Comparison of ENCODE assay signal across 8 cellular contexts in the genomic region with DNA sequence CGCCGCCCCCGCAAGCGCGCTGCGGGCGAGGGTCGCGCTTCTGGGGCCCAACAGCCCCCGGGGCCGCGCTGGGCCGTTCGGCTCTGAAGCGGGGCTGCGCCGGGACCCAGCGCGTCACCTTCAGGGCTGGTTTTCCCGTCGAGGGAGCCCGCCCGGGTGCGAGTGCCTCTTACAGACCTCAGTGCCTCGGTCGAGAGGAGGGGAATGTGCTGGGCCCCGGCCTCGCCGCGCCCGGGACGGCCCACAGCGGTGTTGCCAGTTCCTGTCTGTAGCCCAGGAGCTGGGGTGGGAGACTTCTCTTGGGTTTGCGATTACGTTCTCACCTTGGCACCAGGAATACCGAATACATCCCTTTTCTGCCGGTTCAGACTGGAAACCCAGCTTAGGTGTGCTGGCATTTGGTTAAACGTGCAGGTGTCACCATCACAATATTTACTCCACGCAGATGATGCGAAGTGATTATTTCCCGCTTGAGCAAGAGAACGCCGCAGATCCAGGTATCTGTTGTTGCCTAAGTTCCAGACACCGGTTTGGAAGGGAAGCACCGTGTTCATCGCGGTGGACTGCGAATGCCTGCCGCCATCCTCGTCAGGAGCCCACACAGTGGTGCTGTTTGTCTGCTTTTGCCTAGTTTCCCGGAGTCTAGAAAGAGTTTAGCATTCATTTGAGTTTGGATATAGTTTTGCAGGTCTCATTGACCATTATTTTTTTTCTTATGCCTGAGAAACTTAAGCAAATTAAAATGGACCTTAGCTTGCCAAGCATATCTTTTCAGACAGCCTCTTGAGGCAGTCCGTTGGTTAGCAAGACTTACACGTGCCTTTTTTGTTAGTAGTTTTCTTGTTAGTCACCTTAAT. TPM values are rescaled to one million over a fixed set of nuclear protein-coding genes. Genes with fewer than 3 reads are reported as not detected.
A peak's percentile ranks its signal among the peaks of the same experiment; 100 is the strongest.
DNase-seq lines count a peak whose midpoint lies in the region; ATAC-seq and TF ChIP-seq lines count a peak whose summit lies in the region.

No MANE protein-coding gene starts in this region.

- H3K36me3 ChIP-seq in endocrine pancreas (ENCODE audit: control insufficient read depth, insufficient read depth, low read length): no peaks in the 10 kb centered on the region

- peak; percentile 13; the same call in 1 of the 2 replicates for TF ChIP-seq RAD21 in Ishikawa (IDR thresholded peaks at IDR 0.05; ENCODE audit: low read depth)

- peak in 2 of 3 experiments; percentile 49 to 55 for DNase-seq in NCI-H1417 (lab: John Stamatoyannopoulos, UW)
- no peak for DNase-seq in NCI-H1417 treated with DMSO at 0.1 percent for 48 hours (lab: John Stamatoyannopoulos, UW)
- DNase-seq in activated CD4-positive, alpha-beta T cell treated with anti-CD3 and anti-CD28 coated beads, Interleukin-2, amount 50 U/mL, for 4 hours: peak; percentile 21 to 25
- peak; percentile 90 for DNase-seq in mesenteric fat pad (ENCODE audit: low spot score)
- DNase-seq in stimulated activated naive CD8-positive, alpha-beta T cell treated with anti-CD3 and anti-CD28 coated beads, Interleukin-15, amount 100 ng/mL, for 72 hours: peak; percentile 64
- no peak for DNase-seq in NCI-H774 (lab: John Stamatoyannopoulos, UW)

- H3K4me1 ChIP-seq in endocrine pancreas (ENCODE audit: control insufficient read depth, insufficient read depth, low read length): peaks cover 7% of the 10 kb centered on the region

- no peaks in the 10 kb centered on the region for H3K9me3 Mint-ChIP-seq in stimulated activated naive CD8-positive, alpha-beta T cell treated with anti-CD3 and anti-CD28 coated beads, Interleukin-15, amount 100 ng/mL, for 72 hours

- H3K27me3 ChIP-seq in endocrine pancreas (ENCODE audit: control insufficient read depth, insufficient read depth, low read length): no peaks in the 10 kb centered on the region

- TF ChIP-seq EP300 in Ishikawa (IDR thresholded peaks at IDR 0.05; ENCODE audit: borderline replicate concordance): no peak

- no peaks in the 10 kb centered on the region for H3K27me3 Mint-ChIP-seq in stimulated activated naive CD8-positive, alpha-beta T cell treated with anti-CD3 and anti-CD28 coated beads, Interleukin-15, amount 100 ng/mL, for 72 hours

- peak; percentile 8 for ATAC-seq in stimulated activated naive CD8-positive, alpha-beta T cell treated with anti-CD3 and anti-CD28 coated beads, Interleukin-15, amount 100 ng/mL, for 72 hours

- peak overlapping the region; percentile 80 for H3K4me3 ChIP-seq in endocrine pancreas (ENCODE audit: control insufficient read depth, insufficient read depth, low read length)

- peak overlapping the region; percentile 91 for H3K4me3 Mint-ChIP-seq in stimulated activated naive CD8-positive, alpha-beta T cell treated with anti-CD3 and anti-CD28 coated beads, Interleukin-15, amount 100 ng/mL, for 72 hours

- peak overlapping the region; percentile 86 for H3K9ac ChIP-seq in endocrine pancreas (ENCODE audit: control insufficient read depth, insufficient read depth, low read length)

- no peaks in the 10 kb centered on the region for H3K9me3 ChIP-seq in endocrine pancreas (ENCODE audit: control insufficient read depth, low read length)

- peaks cover 48% of the 10 kb centered on the region for H3K4me1 Mint-ChIP-seq in stimulated activated naive CD8-positive, alpha-beta T cell treated with anti-CD3 and anti-CD28 coated beads, Interleukin-15, amount 100 ng/mL, for 72 hours

- peak overlapping the region; percentile 74 to 98 for H3K27ac Mint-ChIP-seq in stimulated activated naive CD8-positive, alpha-beta T cell treated with anti-CD3 and anti-CD28 coated beads, Interleukin-15, amount 100 ng/mL, for 72 hours

TF ChIP-seq in Ishikawa, 13 proteins besides CTCF, POLR2A, EP300 and RAD21:
- TF ChIP-seq, protein P1, sequence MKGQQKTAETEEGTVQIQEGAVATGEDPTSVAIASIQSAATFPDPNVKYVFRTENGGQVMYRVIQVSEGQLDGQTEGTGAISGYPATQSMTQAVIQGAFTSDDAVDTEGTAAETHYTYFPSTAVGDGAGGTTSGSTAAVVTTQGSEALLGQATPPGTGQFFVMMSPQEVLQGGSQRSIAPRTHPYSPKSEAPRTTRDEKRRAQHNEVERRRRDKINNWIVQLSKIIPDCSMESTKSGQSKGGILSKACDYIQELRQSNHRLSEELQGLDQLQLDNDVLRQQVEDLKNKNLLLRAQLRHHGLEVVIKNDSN (IDR thresholded peaks at IDR 0.05): no peak
- 0 out of 2 replicates have a peak, but pooled peaks have one; percentile 32 for TF ChIP-seq TAF1 (IDR thresholded peaks at IDR 0.05; ENCODE audit: low read depth)

RNA-seq across cellular contexts. Expression of a gene that starts 0.9 kb away (rescaled TPM):
- total RNA-seq in mesenteric fat pad: 78.6 TPM

RNA-seq across cellular contexts. Expression of a gene that starts 9.5 kb away (rescaled TPM):
- total RNA-seq in mesenteric fat pad: 66.9 TPM

Comparison
In these comparisons a context has a peak if more than half of its experiments do, and no peak if none do; other contexts are left out.
1. DNase-seq: peak in NCI-H1417 (2 of 3), activated CD4-positive, alpha-beta T cell treated with anti-CD3 and anti-CD28 coated beads, Interleukin-2, amount 50 U/mL, for 4 hours (2 of 2), mesenteric fat pad (single experiment) and stimulated activated naive CD8-positive, alpha-beta T cell treated with anti-CD3 and anti-CD28 coated beads, Interleukin-15, amount 100 ng/mL, for 72 hours (2 of 2); none in NCI-H1417 treated with DMSO at 0.1 percent for 48 hours (single experiment) and NCI-H774 (single experiment).